ENCODE assay signal across 7 cellular contexts in the genomic region with DNA sequence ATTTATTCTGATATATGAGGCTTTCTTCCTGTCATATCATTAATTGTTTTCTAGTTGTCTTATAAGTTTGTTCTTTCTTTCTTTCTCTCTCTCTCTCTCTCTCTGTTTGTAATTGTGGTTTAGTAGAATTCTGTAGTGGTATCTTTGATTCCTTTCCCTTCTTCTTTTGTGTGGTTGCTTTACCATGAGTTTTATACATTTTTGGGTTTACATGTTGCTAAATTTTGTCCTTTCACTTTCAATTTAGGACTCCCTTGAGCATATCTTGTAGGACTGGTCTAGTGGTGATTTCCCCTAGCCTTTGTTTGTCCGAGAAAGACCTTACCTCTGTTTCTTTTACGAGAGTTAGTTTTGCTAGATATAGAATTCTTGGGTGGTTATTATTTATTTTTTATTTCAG.
"Had no signal": no experiment of that assay in that cellular context is flagged by ENCODE, and none has a peak within 500 bp of the region (broad histone marks: within the 10 kb centered on the region; RNA-seq: fewer than 3 reads in every experiment).

No MANE protein-coding gene starts in this region.

- ATAC-seq: HepG2 had no signal

- H3K9ac ChIP-seq: GM23248 had no signal

- H2AFZ ChIP-seq: GM23248 had no signal

- H3K27ac ChIP-seq: GM23248, HL-60 had no signal

- H3K4me3 ChIP-seq: GM23248 had no signal

- DNase-seq: GM23248, GOT3, H9, HCEC 1CT, KBM-7 had no signal
